In genomic region chr6:132816665-132817064, GRCh38 we compare ENCODE assay signal across 1 cellular context.
TF ChIP-seq lines count a peak whose summit lies in the region.

No MANE protein-coding gene starts in this region.

TF ChIP-seq in HCT116, 20 proteins besides CTCF, POLR2A, EP300 and RAD21:
- TF ChIP-seq MAX (IDR thresholded peaks at IDR 0.05) (no peak), CBX3 (IDR thresholded peaks at IDR 0.05; ENCODE audit: low read depth) (no peak), SIN3A (IDR thresholded peaks at IDR 0.05; ENCODE audit: low read depth) (no peak), REST (IDR thresholded peaks at IDR 0.05; ENCODE audit: low read depth) (no peak), EGR1 (IDR thresholded peaks at IDR 0.05; ENCODE audit: low read depth) (no peak), ZFX (IDR thresholded peaks at IDR 0.05) (no peak), CEBPB (IDR thresholded peaks at IDR 0.05; ENCODE audit: low read depth) (no peak), EZH2phosphoT487 (IDR thresholded peaks at IDR 0.05; ENCODE audit: borderline replicate concordance) (no peak), YY1 (IDR thresholded peaks at IDR 0.05; ENCODE audit: extremely low read depth, insufficient replicate concordance, low read depth, low read length) (no peak), SRF (IDR thresholded peaks at IDR 0.05; ENCODE audit: low read depth) (no peak), EZH2 (IDR thresholded peaks at IDR 0.05) (no peak), SP1 (IDR thresholded peaks at IDR 0.05; ENCODE audit: low read depth) (no peak), ZBTB33 (IDR thresholded peaks at IDR 0.05; ENCODE audit: extremely low read depth, insufficient replicate concordance, low read length) (no peak), ELF1 (IDR thresholded peaks at IDR 0.05; ENCODE audit: borderline replicate concordance, low read depth) (no peak), ZNF274 (IDR thresholded peaks at IDR 0.05; ENCODE audit: low read depth, low read length) (no peak), JUND (IDR thresholded peaks at IDR 0.05) (no peak), TCF7L2 (IDR thresholded peaks at IDR 0.05; ENCODE audit: borderline replicate concordance, extremely low read depth, insufficient read depth, insufficient read length) (no peak), FOSL1 (IDR thresholded peaks at IDR 0.05; ENCODE audit: low read depth) (no peak), POLR2AphosphoS5 (IDR thresholded peaks at IDR 0.05; ENCODE audit: low read depth, low read length) (no peak; the same call in 1 of the 2 replicates), ATF3 (IDR thresholded peaks at IDR 0.05) (no peak)
TF ChIP-seq in HCT116: peak in this region for 0.
